ENCODE assay signal across 28 cellular contexts in genomic region chr17:12040478-12040877, GRCh38. TPM values are rescaled to one million over a fixed set of nuclear protein-coding genes. Genes with fewer than 3 reads are reported as not detected.
DNase-seq lines count a peak whose midpoint lies in the region; ATAC-seq, FAIRE-seq and TF ChIP-seq lines count a peak whose summit lies in the region.
"Had no signal": no experiment of that assay in that cellular context is flagged by ENCODE, and none has a peak within 500 bp of the region (broad histone marks: within the 10 kb centered on the region; RNA-seq: fewer than 3 reads in every experiment).

No MANE protein-coding gene starts in this region.

- H3K4me3 ChIP-seq in bronchial epithelial cell (ENCODE audit: low read depth, low read length) (no peak overlapping the region), GM23338 (no peak overlapping the region)
- H3K4me3 ChIP-seq in naive thymus-derived CD4-positive, alpha-beta T cell (ENCODE audit: low read length): no peak overlapping the region
- H3K4me3 ChIP-seq: esophagus muscularis mucosa, gastrocnemius medialis, HAP-1, lung, skin epidermis had no signal

- no peaks in the 10 kb centered on the region for H3K9me3 ChIP-seq in naive thymus-derived CD4-positive, alpha-beta T cell (ENCODE audit: control insufficient read depth in 2 of 3, low read length in 3 of 3)
- H3K9me3 ChIP-seq: esophagus muscularis mucosa, gastrocnemius medialis, HAP-1 had no signal

- H3K27ac Mint-ChIP-seq in GM23338: no peak overlapping the region
- H3K27ac Mint-ChIP-seq in naive thymus-derived CD4-positive, alpha-beta T cell: no peak overlapping the region
- H3K27ac Mint-ChIP-seq: activated CD4-positive, alpha-beta memory T cell treated with anti-CD3 and anti-CD28 coated beads for 36 hours; CD14-positive monocyte; dendritic cell treated with granulocyte-macrophage colony-stimulating factor and Interleukin-4, amounts not matched to agents 40 ng/mL and 50 ng/mL, for 4 days; nephron progenitor cell; type B pancreatic cell had no signal

- FAIRE-seq in H54 (lab: Jason Lieb, UNC) (peak; percentile 83), bronchial epithelial cell (lab: Jason Lieb, UNC) (no peak)

- TF ChIP-seq POLR2A in H54 (IDR thresholded peaks at IDR 0.05; ENCODE audit: low read depth, low read length): no peak

- DNase-seq in H54 (ENCODE audit: insufficient read length, low spot score) (no peak), RKO (ENCODE audit: low spot score) (peak; percentile 12), bronchial epithelial cell (ENCODE audit: low read depth) (peak; percentile 77), renal cortical epithelial cell (ENCODE audit: low read depth) (peak; percentile 38), GM23338 (ENCODE audit: low spot score) (no peak)
- DNase-seq in naive thymus-derived CD4-positive, alpha-beta T cell: no peak
- DNase-seq in activated CD4-positive, CD25-positive, alpha-beta regulatory T cell (lab: John Stamatoyannopoulos, UW): no peak
- DNase-seq: activated CD4-positive, alpha-beta memory T cell treated with anti-CD3 and anti-CD28 coated beads for 36 hours; activated CD4-positive, CD25-positive, alpha-beta regulatory T cell treated with anti-CD3 and anti-CD28 coated beads, Interleukin-2, amount 50 U/mL, for 72 hours; activated T-cell treated with anti-CD3 and anti-CD28 coated beads, Interleukin-2, amount 50 U/mL, for 72 hours; Calu3; DMS79 treated with DMSO at 0.1 percent for 48 hours; gastrocnemius medialis; NCI-H1048; NCI-H1694; NCI-H446 treated with DMSO at 0.1 percent for 48 hours; nephron progenitor cell; Right ventricle myocardium superior; stimulated activated naive CD4-positive, alpha-beta T cell; T-helper 2 cell had no signal

- TF ChIP-seq CTCF in bronchial epithelial cell (IDR thresholded peaks at IDR 0.05; ENCODE audit: insufficient read depth, low read length, severe bottlenecking) (no peak), GM23338 (conservative IDR thresholded peaks at IDR 0.05; ENCODE audit: low read depth in 2 of 2) (no peak)

- H3K27me3 Mint-ChIP-seq in GM23338 (ENCODE audit: insufficient read depth, low read depth, poor library complexity): no peaks in the 10 kb centered on the region
- no peaks in the 10 kb centered on the region for H3K27me3 Mint-ChIP-seq in naive thymus-derived CD4-positive, alpha-beta T cell
- H3K27me3 Mint-ChIP-seq: activated CD4-positive, alpha-beta memory T cell treated with anti-CD3 and anti-CD28 coated beads for 36 hours; dendritic cell treated with granulocyte-macrophage colony-stimulating factor and Interleukin-4, amounts not matched to agents 40 ng/mL and 50 ng/mL, for 4 days; type B pancreatic cell had no signal

- no peak overlapping the region for H3K27ac ChIP-seq in GM23338 (ENCODE audit: low read depth)
- H3K27ac ChIP-seq in naive thymus-derived CD4-positive, alpha-beta T cell (ENCODE audit: low read depth, low read length): no peak overlapping the region
- H3K27ac ChIP-seq: esophagus muscularis mucosa, gastrocnemius medialis had no signal

- no peak overlapping the region for H2AFZ ChIP-seq in GM23338

- no peak overlapping the region for H3K4me2 ChIP-seq in GM23338

- ATAC-seq in GM23338 (no peak), GM18870 (IDR thresholded peaks at IDR 0.05; ENCODE audit: unreplicated experiment) (no peak)
- no peak for ATAC-seq in naive thymus-derived CD4-positive, alpha-beta T cell
- ATAC-seq: activated T-cell treated with anti-CD3 and anti-CD28 coated beads, Interleukin-2, amount 50 U/mL, for 72 hours; gastrocnemius medialis had no signal

- H3K36me3 Mint-ChIP-seq in GM23338 (ENCODE audit: low read depth): no peaks in the 10 kb centered on the region
- H3K36me3 Mint-ChIP-seq in naive thymus-derived CD4-positive, alpha-beta T cell: peaks cover 0 to 26% (median 10%) of the 10 kb centered on the region in 5 donors

- CTCF ChIA-PET in naive thymus-derived CD4-positive, alpha-beta T cell (lab: Charles Lee): no interaction called here

- peaks cover 16% of the 10 kb centered on the region for H3K4me1 Mint-ChIP-seq in GM23338
- H3K4me1 Mint-ChIP-seq in naive thymus-derived CD4-positive, alpha-beta T cell: peaks cover 17 to 90% (median 75%) of the 10 kb centered on the region in 7 donors
- H3K4me1 Mint-ChIP-seq: CD14-positive monocyte had no signal

- H3K36me3 ChIP-seq in bronchial epithelial cell (ENCODE audit: control insufficient read depth, insufficient read depth, low read length) (no peaks in the 10 kb centered on the region), GM23338 (ENCODE audit: insufficient read depth) (no peaks in the 10 kb centered on the region)
- no peaks in the 10 kb centered on the region for H3K36me3 ChIP-seq in naive thymus-derived CD4-positive, alpha-beta T cell (ENCODE audit: control insufficient read depth in 2 of 3, insufficient read depth in 3 of 3, low read length in 3 of 3)
- H3K36me3 ChIP-seq: esophagus muscularis mucosa, gastrocnemius medialis, HAP-1 had no signal

- H3K4me1 ChIP-seq in GM23338 (ENCODE audit: insufficient read depth): peaks cover 8% of the 10 kb centered on the region
- peaks cover 0 to 4% of the 10 kb centered on the region in 2 donors for H3K4me1 ChIP-seq in naive thymus-derived CD4-positive, alpha-beta T cell (ENCODE audit: control insufficient read depth in 2 of 2, insufficient read depth in 2 of 2, low read length in 2 of 2)

- peaks cover 6% of the 10 kb centered on the region; the same call in 1 of the 2 replicates for H4K20me1 ChIP-seq in GM23338 (replicated peaks; ENCODE audit: insufficient read depth)

- H3F3A ChIP-seq in GM23338 (replicated peaks; ENCODE audit: low read depth): no peaks in the 10 kb centered on the region

- POLR2A ChIA-PET in naive thymus-derived CD4-positive, alpha-beta T cell (lab: Charles Lee): no interaction called here

- H3K9me2 ChIP-seq in GM23338 (ENCODE audit: insufficient read depth): no peaks in the 10 kb centered on the region

- H3K27me3 ChIP-seq in bronchial epithelial cell (ENCODE audit: control insufficient read depth, insufficient read depth, low read length) (no peaks in the 10 kb centered on the region), GM23338 (ENCODE audit: insufficient read depth) (no peaks in the 10 kb centered on the region)
- no peaks in the 10 kb centered on the region for H3K27me3 ChIP-seq in naive thymus-derived CD4-positive, alpha-beta T cell (ENCODE audit: control insufficient read depth in 2 of 2, insufficient read depth in 2 of 2, low read length in 2 of 2)
- H3K27me3 ChIP-seq: esophagus muscularis mucosa, gastrocnemius medialis had no signal

- H3K4me3 Mint-ChIP-seq in GM23338: no peak overlapping the region
- peak overlapping the region in 1 of 10 donors; percentile 29 for H3K4me3 Mint-ChIP-seq in naive thymus-derived CD4-positive, alpha-beta T cell
- H3K4me3 Mint-ChIP-seq: activated CD4-positive, alpha-beta memory T cell treated with anti-CD3 and anti-CD28 coated beads for 36 hours; CD14-positive monocyte; dendritic cell treated with granulocyte-macrophage colony-stimulating factor and Interleukin-4, amounts not matched to agents 40 ng/mL and 50 ng/mL, for 4 days; nephron progenitor cell; type B pancreatic cell had no signal

- intact Hi-C loops in naive thymus-derived CD4-positive, alpha-beta T cell (cut with micrococcal nuclease): no loop called here

- peaks cover 100% of the 10 kb centered on the region for H3K79me2 ChIP-seq in GM23338 (replicated peaks; ENCODE audit: insufficient read depth)

- H3K9me3 Mint-ChIP-seq in GM23338: no peaks in the 10 kb centered on the region
- H3K9me3 Mint-ChIP-seq in naive thymus-derived CD4-positive, alpha-beta T cell: no peaks in the 10 kb centered on the region
- H3K9me3 Mint-ChIP-seq: activated CD4-positive, alpha-beta memory T cell treated with anti-CD3 and anti-CD28 coated beads for 36 hours; activated T-cell treated with anti-CD3 and anti-CD28 coated beads, Interleukin-2, amount 50 U/mL, for 72 hours; dendritic cell treated with granulocyte-macrophage colony-stimulating factor and Interleukin-4, amounts not matched to agents 40 ng/mL and 50 ng/mL, for 4 days had no signal

TF ChIP-seq in GM23338, 12 proteins besides CTCF, POLR2A, EP300 and RAD21 (continues in another document):
- TF ChIP-seq NANOG (IDR thresholded peaks at IDR 0.05; ENCODE audit: borderline replicate concordance) (no peak), POLR2AphosphoS5 (IDR thresholded peaks at IDR 0.05; ENCODE audit: low read depth) (no peak)

RNA-seq across cellular contexts. Expression of gene MAP2K4, which starts 19.8 kb away (rescaled TPM):
- total RNA-seq in bronchial epithelial cell (27.9 and 29.8 TPM in 2 replicates), renal cortical epithelial cell (46.7 and 50.2 TPM in 2 replicates)
- 36.4 and 36.9 TPM in 2 replicates for total RNA-seq in GM23338 (2014; rRNA removed; shearing (Covaris generic))
- 23.3 and 25.3 TPM in 2 replicates for polyA plus RNA-seq in GM23338 (2016; fragmentation: Nextera tagmentation; extraction: Ambion mirVana)
- 10 to 100 TPM; 26.3 to 45.1 (median 33.9) TPM for total RNA-seq in naive thymus-derived CD4-positive, alpha-beta T cell
- 10 to 100 TPM; 21.8 to 22.3 TPM for polyA plus RNA-seq in naive thymus-derived CD4-positive, alpha-beta T cell

RNA-seq across cellular contexts. Expression of gene ZNF18, which starts 43.2 kb away (rescaled TPM):
- 7.9 and 9.5 TPM in 2 replicates for total RNA-seq in bronchial epithelial cell
- 9.7 and 10.6 TPM in 2 replicates for total RNA-seq in renal cortical epithelial cell
- 9.2 and 9.8 TPM in 2 replicates for total RNA-seq in GM23338 (2014; rRNA removed; shearing (Covaris generic))
- polyA plus RNA-seq in GM23338 (2016; fragmentation: Nextera tagmentation; extraction: Ambion mirVana): 5.9 TPM in 2 replicates
- 10 to 100 TPM; 10.4 to 13.9 (median 11.3) TPM for total RNA-seq in naive thymus-derived CD4-positive, alpha-beta T cell
- 10 to 100 TPM in 1 of 2 donors, 1 to 10 TPM in 1; 7.3 to 15.3 TPM for polyA plus RNA-seq in naive thymus-derived CD4-positive, alpha-beta T cell

Comparison
In these comparisons a context has a peak if more than half of its experiments do, and no peak if none do; other contexts are left out.
1. DNase-seq: peak in RKO (single experiment), bronchial epithelial cell (single experiment) and renal cortical epithelial cell (single experiment); none in H54 (single experiment), GM23338 (single experiment), naive thymus-derived CD4-positive, alpha-beta T cell (0 of 9) and activated CD4-positive, CD25-positive, alpha-beta regulatory T cell (0 of 4).